Comparison of ENCODE assay signal across 11 cellular contexts in genomic region chr4:56668267-56668666, GRCh38. TPM values are rescaled to one million over a fixed set of nuclear protein-coding genes. Genes with fewer than 3 reads are reported as not detected.
DNase-seq lines count a peak whose midpoint lies in the region; ATAC-seq, FAIRE-seq and TF ChIP-seq lines count a peak whose summit lies in the region.
"Had no signal": no experiment of that assay in that cellular context is flagged by ENCODE, and none has a peak within 500 bp of the region (broad histone marks: within the 10 kb centered on the region; RNA-seq: fewer than 3 reads in every experiment).

No MANE protein-coding gene starts in this region.

- no peaks in the 10 kb centered on the region for H3K36me3 ChIP-seq in HepG2 (replicated peaks in 1 of 2; ENCODE audit: control insufficient read depth in 1 of 2, insufficient read depth in 2 of 2, low read length in 2 of 2)
- no peaks in the 10 kb centered on the region for H3K36me3 ChIP-seq in right lobe of liver

- no peak overlapping the region for H3K4me2 ChIP-seq in HepG2 (ENCODE audit: low read depth, low read length)

- H3K27me3 ChIP-seq in HepG2 (ENCODE audit: control insufficient read depth in 1 of 2, insufficient read depth in 2 of 2, low read length in 2 of 2): peaks cover 0 to 7% of the 10 kb centered on the region in 2 experiments; a peak in 2 of 5 replicates
- H3K27me3 ChIP-seq in right lobe of liver: no peaks in the 10 kb centered on the region

- in situ Hi-C loops in HepG2 (cut with HindIII; ENCODE audit: extremely low pct_ligation_motif_present, low pct_unique_long_range_greater_than_20kb): no loop called here

- POLR2A ChIA-PET in HepG2 (lab: Yijun Ruan, JAX): no interaction called here

- DNase-seq in HepG2 (ENCODE audit: low spot score): no peak
- no peak for DNase-seq in right lobe of liver
- DNase-seq in NB4 (ENCODE audit: low read depth): no peak
- no peak for DNase-seq in epithelial cell of proximal tubule (ENCODE audit: low read depth)
- no peak for DNase-seq in urothelium cell line (ENCODE audit: low spot score)
- no peak for DNase-seq in NCI-H510A (lab: John Stamatoyannopoulos, UW)
- no peak for DNase-seq in T-helper 1 cell
- DNase-seq: anterior cingulate cortex, DMS153 had no signal

- no peak for TF ChIP-seq RAD21 in HepG2 (CRISPR knock-in tag; IDR thresholded peaks at IDR 0.05)

- intact Hi-C loops in HepG2 (cut with micrococcal nuclease; ENCODE audit: unreplicated experiment) (no loop called here), right lobe of liver (cut with DNase I) (no loop called here)

- TF ChIP-seq CTCF in HepG2 (CRISPR knock-in tag; IDR thresholded peaks at IDR 0.05) (peak; percentile 40), right lobe of liver (IDR thresholded peaks at IDR 0.05) (peak in 1 of 4 donors; percentile 11), NB4 (IDR thresholded peaks at IDR 0.05; ENCODE audit: low read depth, low read length) (peak; percentile 8), epithelial cell of proximal tubule (conservative IDR thresholded peaks at IDR 0.05; ENCODE audit: low read depth, low read length) (peak; percentile 50)

- H3K4me1 ChIP-seq in HepG2 (ENCODE audit: insufficient read depth, low read length): no peaks in the 10 kb centered on the region
- no peaks in the 10 kb centered on the region for H3K4me1 ChIP-seq in right lobe of liver

- H4K20me1 ChIP-seq in HepG2 (ENCODE audit: insufficient read depth, low read length): no peaks in the 10 kb centered on the region

- BruUV-seq in HepG2 (replicated peaks; lab: Mats Ljungman, UMichigan): no TSS peak

- H3K4me3 ChIP-seq in HepG2 (replicated peaks in 1 of 3; ENCODE audit: insufficient read depth in 1 of 3, low read depth in 2 of 3, low read length in 3 of 3) (no peak overlapping the region), right lobe of liver (no peak overlapping the region), NB4 (ENCODE audit: low read depth, low read length) (no peak overlapping the region), epithelial cell of proximal tubule (ENCODE audit: low read depth, low read length) (no peak overlapping the region)

- CTCF ChIA-PET in HepG2 (lab: Yijun Ruan, JAX; ENCODE audit: low intra/inter-chr PET ratio, low total read pairs): no interaction called here

- ATAC-seq in HepG2 (no peak), right lobe of liver (no peak), HG02571 (IDR thresholded peaks at IDR 0.05; ENCODE audit: unreplicated experiment) (no peak)
- ATAC-seq: activated CD4-positive, CD25-positive, alpha-beta regulatory T cell treated with anti-CD3 and anti-CD28 coated beads, Interleukin-2, amount 50 U/mL, for 24 hours had no signal

- FAIRE-seq in HepG2 (lab: Jason Lieb, UNC): no peak
- FAIRE-seq in urothelium cell line (lab: Jason Lieb, UNC): peak; percentile 20

- WGBS in HepG2 (ENCODE audit: low lambda C conversion rate): 82% methylated on average over 4 of the region's 4 CpGs
- WGBS in right lobe of liver (ENCODE audit: insufficient coverage, low coverage, low lambda C conversion rate, missing lambda C conversion rate): 80% methylated on average over 4 of the region's 4 CpGs

- no peak overlapping the region for H3K27ac ChIP-seq in HepG2 (ENCODE audit: extremely low read length, insufficient read depth, low read length)
- H3K27ac ChIP-seq in right lobe of liver: no peak overlapping the region

- TF ChIP-seq EP300 in HepG2 (IDR thresholded peaks at IDR 0.05; ENCODE audit: low read depth in 2 of 2, low read length in 2 of 2) (no peak), HepG2 (CRISPR knock-in tag; IDR thresholded peaks at IDR 0.05; ENCODE audit: borderline replicate concordance) (no peak)

- H3K9me3 ChIP-seq in HepG2 (ENCODE audit: low read length) (peaks cover 8% of the 10 kb centered on the region), right lobe of liver (no peaks in the 10 kb centered on the region)

- no peak for TF ChIP-seq POLR2A in HepG2 (IDR thresholded peaks at IDR 0.05; ENCODE audit: insufficient read depth in 1 of 2, low read depth in 2 of 2, low read length in 2 of 2)
- no peak for TF ChIP-seq POLR2A in right lobe of liver (IDR thresholded peaks at IDR 0.05)
- no peak for TF ChIP-seq POLR2A in NB4 (IDR thresholded peaks at IDR 0.05; ENCODE audit: extremely low read depth, insufficient read length)

- no peak overlapping the region for H2AFZ ChIP-seq in HepG2 (ENCODE audit: low read length)

- H3K9ac ChIP-seq in HepG2 (ENCODE audit: insufficient read depth, low read depth, low read length): no peak overlapping the region

- H3K79me2 ChIP-seq in HepG2 (ENCODE audit: insufficient read depth, low read length): no peaks in the 10 kb centered on the region

TF ChIP-seq in HepG2, 621 proteins besides CTCF, POLR2A, EP300 and RAD21:
- TF ChIP-seq KAT8 (CRISPR knock-in tag; IDR thresholded peaks at IDR 0.05) (no peak), STAG1 (CRISPR knock-in tag; IDR thresholded peaks at IDR 0.05) (peak; percentile 16; the same call in 1 of the 2 replicates)

RNA-seq across cellular contexts. Expression of gene HOPX, which starts 12.8 kb away (rescaled TPM):
- total RNA-seq in HepG2 (2016; rRNA removed; fragmentation: Illumina TruSeq; extraction: Trizol): not detected in 2 replicates
- not detected in 2 replicates for total RNA-seq in HepG2 (2016; cell fraction: cytosol; rRNA removed; fragmentation: Illumina TruSeq; extraction: Trizol; ENCODE audit: low read depth)
- total RNA-seq in HepG2 (2016; cell fraction: insoluble cytoplasmic fraction; rRNA removed; fragmentation: Illumina TruSeq; extraction: Trizol): not detected in 2 replicates
- total RNA-seq in HepG2 (2016; cell fraction: membrane; rRNA removed; fragmentation: Illumina TruSeq; extraction: Trizol): not detected in 2 replicates
- not detected in 2 replicates for total RNA-seq in HepG2 (2016; cell fraction: nucleus; rRNA removed; fragmentation: Illumina TruSeq; extraction: Trizol)
- polyA plus RNA-seq in HepG2 (2011; rRNA removed): not detected in 2 replicates
- not detected in 2 replicates for polyA plus RNA-seq in HepG2 (2011; cell fraction: cytosol; rRNA removed)
- not detected in 2 replicates for polyA plus RNA-seq in HepG2 (2011; cell fraction: nucleus; rRNA removed)
- polyA plus RNA-seq in HepG2 (2012): not detected in 2 replicates
- not detected in 2 replicates for polyA plus RNA-seq in HepG2 (2016; cell fraction: cytosol; fragmentation: Illumina TruSeq; extraction: Trizol; ENCODE audit: low read depth)
- not detected in 2 replicates for polyA plus RNA-seq in HepG2 (2016; cell fraction: insoluble cytoplasmic fraction; fragmentation: Illumina TruSeq; extraction: Trizol; ENCODE audit: low read depth)
- not detected in 2 replicates for polyA plus RNA-seq in HepG2 (2016; cell fraction: membrane; fragmentation: Illumina TruSeq; extraction: Trizol; ENCODE audit: low read depth)
- not detected in 2 replicates for polyA plus RNA-seq in HepG2 (2016; cell fraction: nucleus; fragmentation: Illumina TruSeq; extraction: Trizol; ENCODE audit: insufficient read depth, low read depth)
- not detected in 2 replicates for polyA minus RNA-seq in HepG2 (2011; rRNA and poly(A)+ RNA removed; ENCODE audit: low replicate concordance)
- polyA minus RNA-seq in HepG2 (2011; cell fraction: cytosol; rRNA and poly(A)+ RNA removed): not detected in 2 replicates
- polyA minus RNA-seq in HepG2 (2011; cell fraction: nucleus; rRNA and poly(A)+ RNA removed): not detected in 2 replicates
- total RNA-seq in right lobe of liver: under 1 TPM in 3 of 6 experiments, not detected in 3; 0.27 to 0.80 (median 0.42) TPM
- 1.6 TPM in 1 of 2 replicates, not detected in the other for total RNA-seq in epithelial cell of proximal tubule
